35 cellular contexts compared by ENCODE assay signal in genomic region chr1:166616206-166616605, GRCh38.
"Had no signal": no experiment of that assay in that cellular context is flagged by ENCODE, and none has a peak within 500 bp of the region (broad histone marks: within the 10 kb centered on the region; RNA-seq: fewer than 3 reads in every experiment).

No MANE protein-coding gene starts in this region.

- H3K9me3 ChIP-seq: adrenal gland, body of pancreas, breast epithelium had no signal

- H3K27me3 ChIP-seq: adrenal gland, body of pancreas, brain microvascular endothelial cell, breast epithelium had no signal

- H3K27ac Mint-ChIP-seq: activated CD4-positive, alpha-beta memory T cell treated with anti-CD3 and anti-CD28 coated beads, Interleukin-2, amount 10 ng/mL, durations not matched to agents 7 days and 5 days; activated CD4-positive, alpha-beta T cell treated with anti-CD3 and anti-CD28 coated beads for 36 hours; activated CD4-positive, alpha-beta T cell treated with anti-CD3 and anti-CD28 coated beads, Interleukin-2, amount 10 ng/mL, durations not matched to agents 7 days and 5 days; activated CD8-positive, alpha-beta memory T cell treated with anti-CD3 and anti-CD28 coated beads, Interleukin-2, amount 10 ng/mL, durations not matched to agents 7 days and 5 days; activated CD8-positive, alpha-beta T cell treated with anti-CD3 and anti-CD28 coated beads, Interleukin-2, amount 10 ng/mL, durations not matched to agents 7 days and 5 days; activated naive CD4-positive, alpha-beta T cell treated with anti-CD3 and anti-CD28 coated beads for 36 hours; activated naive CD4-positive, alpha-beta T cell treated with anti-CD3 and anti-CD28 coated beads, Interleukin-2, amount 50 U/mL, for 72 hours; activated naive CD8-positive, alpha-beta T cell treated with anti-CD3 and anti-CD28 coated beads for 36 hours; activated T-cell treated with anti-CD3 and anti-CD28 coated beads, Interleukin-2, amount 50 U/mL, for 24 hours; activated T-helper 2 cell treated with anti-CD3 and anti-CD28 coated beads, Interferon-gamma antibody, Interleukin-2, Interleukin-4, amounts not matched to agents 10 μg/mL and 5 μg/mL and 100 μg/mL, durations not matched to agents 14 hours and 24 hours and 36 hours; T-helper 1 cell treated with Interleukin-12 subunit alpha and Interleukin-12 subunit beta and Interleukin-4 antibody, amounts not matched to agents 30 μg/mL and 1 μg/mL, for 36 hours; T-helper 2 cell treated with Interferon-gamma antibody and Interleukin-4, amounts not matched to agents 5 μg/mL and 100 μg/mL, for 36 hours; WTC11 had no signal

- H3K27me3 Mint-ChIP-seq: activated CD4-positive, alpha-beta memory T cell treated with anti-CD3 and anti-CD28 coated beads, Interleukin-2, amount 10 ng/mL, durations not matched to agents 7 days and 5 days; activated CD4-positive, alpha-beta T cell treated with anti-CD3 and anti-CD28 coated beads, Interleukin-2, amount 10 ng/mL, durations not matched to agents 7 days and 5 days; activated CD8-positive, alpha-beta memory T cell treated with anti-CD3 and anti-CD28 coated beads, Interleukin-2, amount 10 ng/mL, durations not matched to agents 7 days and 5 days had no signal

- H3K4me3 ChIP-seq: adrenal gland, body of pancreas, breast epithelium had no signal

- H3K36me3 ChIP-seq: adrenal gland, brain microvascular endothelial cell, breast epithelium, WERI-Rb-1 had no signal

- H3K27ac ChIP-seq: adrenal gland, body of pancreas, brain microvascular endothelial cell, breast epithelium, WERI-Rb-1 had no signal

- H3K4me1 Mint-ChIP-seq: activated CD4-positive, alpha-beta memory T cell treated with anti-CD3 and anti-CD28 coated beads, Interleukin-2, amount 10 ng/mL, durations not matched to agents 7 days and 5 days; activated CD4-positive, alpha-beta T cell treated with anti-CD3 and anti-CD28 coated beads for 36 hours; activated CD4-positive, alpha-beta T cell treated with anti-CD3 and anti-CD28 coated beads, Interleukin-2, amount 10 ng/mL, durations not matched to agents 7 days and 5 days; activated CD8-positive, alpha-beta memory T cell treated with anti-CD3 and anti-CD28 coated beads, Interleukin-2, amount 10 ng/mL, durations not matched to agents 7 days and 5 days; activated naive CD8-positive, alpha-beta T cell treated with anti-CD3 and anti-CD28 coated beads for 36 hours; WTC11 had no signal

- H3K4me3 Mint-ChIP-seq: activated CD4-positive, alpha-beta memory T cell treated with anti-CD3 and anti-CD28 coated beads, Interleukin-2, amount 10 ng/mL, durations not matched to agents 7 days and 5 days; activated CD4-positive, alpha-beta T cell treated with anti-CD3 and anti-CD28 coated beads for 36 hours; activated CD4-positive, alpha-beta T cell treated with anti-CD3 and anti-CD28 coated beads, Interleukin-2, amount 10 ng/mL, durations not matched to agents 7 days and 5 days; activated CD8-positive, alpha-beta memory T cell treated with anti-CD3 and anti-CD28 coated beads, Interleukin-2, amount 10 ng/mL, durations not matched to agents 7 days and 5 days; activated CD8-positive, alpha-beta T cell treated with anti-CD3 and anti-CD28 coated beads, Interleukin-2, amount 10 ng/mL, durations not matched to agents 7 days and 5 days; activated naive CD4-positive, alpha-beta T cell treated with anti-CD3 and anti-CD28 coated beads for 36 hours; activated naive CD8-positive, alpha-beta T cell treated with anti-CD3 and anti-CD28 coated beads for 36 hours; activated T-cell treated with anti-CD3 and anti-CD28 coated beads, Interleukin-2, amount 50 U/mL, for 24 hours; T-helper 1 cell treated with Interleukin-12 subunit alpha and Interleukin-12 subunit beta and Interleukin-4 antibody, amounts not matched to agents 30 μg/mL and 1 μg/mL, for 36 hours; T-helper 2 cell treated with Interferon-gamma antibody and Interleukin-4, amounts not matched to agents 5 μg/mL and 100 μg/mL, for 36 hours; WTC11 had no signal

- H3K36me3 Mint-ChIP-seq: activated CD8-positive, alpha-beta memory T cell treated with anti-CD3 and anti-CD28 coated beads, Interleukin-2, amount 10 ng/mL, durations not matched to agents 7 days and 5 days; activated naive CD4-positive, alpha-beta T cell treated with anti-CD3 and anti-CD28 coated beads, Interleukin-2, amount 50 U/mL, for 72 hours; activated naive CD8-positive, alpha-beta T cell treated with anti-CD3 and anti-CD28 coated beads for 36 hours; WTC11 had no signal

- H3K9me3 Mint-ChIP-seq: activated CD4-positive, alpha-beta memory T cell treated with anti-CD3 and anti-CD28 coated beads, Interleukin-2, amount 10 ng/mL, durations not matched to agents 7 days and 5 days; activated CD4-positive, alpha-beta T cell treated with anti-CD3 and anti-CD28 coated beads, Interleukin-2, amount 10 ng/mL, durations not matched to agents 7 days and 5 days; activated naive CD4-positive, alpha-beta T cell treated with anti-CD3 and anti-CD28 coated beads for 36 hours; activated naive CD4-positive, alpha-beta T cell treated with anti-CD3 and anti-CD28 coated beads, Interleukin-2, amount 50 U/mL, for 72 hours; activated naive CD8-positive, alpha-beta T cell treated with anti-CD3 and anti-CD28 coated beads for 36 hours; activated T-cell treated with anti-CD3 and anti-CD28 coated beads, Interleukin-2, amount 50 U/mL, for 24 hours; activated T-helper 2 cell treated with anti-CD3 and anti-CD28 coated beads, Interferon-gamma antibody, Interleukin-2, Interleukin-4, amounts not matched to agents 10 μg/mL and 5 μg/mL and 100 μg/mL, durations not matched to agents 14 hours and 24 hours and 36 hours; T-helper 1 cell treated with Interleukin-12 subunit alpha and Interleukin-12 subunit beta and Interleukin-4 antibody, amounts not matched to agents 30 μg/mL and 1 μg/mL, for 36 hours; T-helper 2 cell treated with Interferon-gamma antibody and Interleukin-4, amounts not matched to agents 5 μg/mL and 100 μg/mL, for 36 hours; WTC11 had no signal

- DNase-seq: activated CD4-positive, alpha-beta memory T cell treated with anti-CD3 and anti-CD28 coated beads, Interleukin-2, amount 10 ng/mL, durations not matched to agents 7 days and 5 days; activated CD4-positive, alpha-beta T cell treated with anti-CD3 and anti-CD28 coated beads for 1 hour; activated CD4-positive, alpha-beta T cell treated with anti-CD3 and anti-CD28 coated beads for 36 hours; activated CD4-positive, alpha-beta T cell treated with anti-CD3 and anti-CD28 coated beads for 48 hours; activated CD4-positive, alpha-beta T cell treated with anti-CD3 and anti-CD28 coated beads, Interleukin-2, amount 10 ng/mL, durations not matched to agents 7 days and 5 days; activated CD4-positive, alpha-beta T cell treated with anti-CD3 and anti-CD28 coated beads, Interleukin-2, amount 50 U/mL, for 48 hours; activated CD4-positive, CD25-positive, alpha-beta regulatory T cell; activated CD8-positive, alpha-beta memory T cell treated with anti-CD3 and anti-CD28 coated beads for 24 hours; activated CD8-positive, alpha-beta memory T cell treated with anti-CD3 and anti-CD28 coated beads, Interleukin-2, amount 10 ng/mL, durations not matched to agents 7 days and 5 days; activated CD8-positive, alpha-beta memory T cell treated with anti-CD3 and anti-CD28 coated beads, Interleukin-2, amount 50 U/mL, for 48 hours; activated CD8-positive, alpha-beta T cell treated with anti-CD3 and anti-CD28 coated beads, Interleukin-2, amount 10 ng/mL, durations not matched to agents 7 days and 5 days; activated effector memory CD4-positive, alpha-beta T cell treated with Interleukin-2 at 50 U/mL for 16 hours; activated gamma-delta T cell; activated naive CD4-positive, alpha-beta T cell treated with anti-CD3 and anti-CD28 coated beads for 36 hours; activated naive CD4-positive, alpha-beta T cell treated with anti-CD3 and anti-CD28 coated beads, Interleukin-2, amount 50 U/mL, for 16 hours; activated naive CD8-positive, alpha-beta T cell treated with anti-CD3 and anti-CD28 coated beads for 36 hours; activated T-cell treated with anti-CD3 and anti-CD28 coated beads, Interleukin-2, amount 50 U/mL, for 24 hours; activated T-cell treated with anti-CD3 and anti-CD28 coated beads, Interleukin-2, amount 50 U/mL, for 48 hours; adrenal gland; amniotic stem cell; aorta; body of pancreas; brain microvascular endothelial cell; central memory CD4-positive, alpha-beta T cell; T-helper 2 cell; T-helper 9 cell; WERI-Rb-1 had no signal

- ATAC-seq: activated CD4-positive, alpha-beta T cell treated with anti-CD3 and anti-CD28 coated beads for 36 hours; activated CD4-positive, CD25-positive, alpha-beta regulatory T cell treated with anti-CD3 and anti-CD28 coated beads, Interleukin-2, amount 50 U/mL, for 24 hours; activated CD8-positive, alpha-beta memory T cell treated with anti-CD3 and anti-CD28 coated beads, Interleukin-2, amount 10 ng/mL, durations not matched to agents 7 days and 5 days; activated CD8-positive, alpha-beta T cell treated with anti-CD3 and anti-CD28 coated beads, Interleukin-2, amount 10 ng/mL, durations not matched to agents 7 days and 5 days; activated naive CD4-positive, alpha-beta T cell treated with anti-CD3 and anti-CD28 coated beads, Interleukin-2, amount 50 U/mL, for 72 hours; body of pancreas; WTC11 had no signal

- H3K4me1 ChIP-seq: adrenal gland, body of pancreas, breast epithelium had no signal

- FAIRE-seq: astrocyte had no signal
